ENCODE assay signal across 13 cellular contexts in the genomic region with DNA sequence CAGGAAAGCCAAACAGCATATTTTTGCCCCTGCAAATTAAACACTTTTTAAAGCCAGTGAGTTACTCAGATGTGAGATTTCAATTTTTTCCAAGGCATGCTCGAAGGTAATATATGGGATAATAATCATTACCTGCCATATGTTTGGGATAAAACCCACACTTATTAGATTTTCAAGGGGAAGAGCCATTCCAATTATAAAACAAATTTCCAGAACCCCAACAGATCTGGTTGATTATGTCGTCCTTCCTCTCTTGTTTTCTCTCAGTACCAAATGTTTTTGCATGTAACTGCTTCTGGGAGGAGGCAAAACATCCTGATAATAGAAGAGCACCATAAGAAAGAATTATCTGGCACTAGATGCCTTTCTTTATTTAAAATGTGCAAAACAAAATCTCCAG.
DNase-seq lines count a peak whose midpoint lies in the region; TF ChIP-seq lines count a peak whose summit lies in the region.
"Had no signal": no experiment of that assay in that cellular context is flagged by ENCODE, and none has a peak within 500 bp of the region (broad histone marks: within the 10 kb centered on the region; RNA-seq: fewer than 3 reads in every experiment).

No MANE protein-coding gene starts in this region.

- H4K20me1 ChIP-seq in SK-N-SH (ENCODE audit: insufficient read depth) (no peaks in the 10 kb centered on the region), smooth muscle cell (ENCODE audit: low read depth) (peaks cover 47% of the 10 kb centered on the region)

- H3K9me3 Mint-ChIP-seq in HFFc6 = no peaks in the 10 kb centered on the region
- H3K9me3 Mint-ChIP-seq: CD8-positive, alpha-beta memory T cell had no signal

- TF ChIP-seq POLR2A in esophagus muscularis mucosa (IDR thresholded peaks at IDR 0.05; ENCODE audit: low read depth) (no peak), esophagus squamous epithelium (IDR thresholded peaks at IDR 0.05) (no peak)

- intact Hi-C loops in esophagus muscularis mucosa (cut with DNase I) (no loop called here), esophagus squamous epithelium (cut with DNase I) (no loop called here)

- H3K4me3 ChIP-seq in SK-N-SH (ENCODE audit: low read depth in 2 of 2, low read length in 1 of 2) (no peak overlapping the region; a peak in 1 of 4 replicates), esophagus muscularis mucosa (no peak overlapping the region), smooth muscle cell (no peak overlapping the region), esophagus squamous epithelium (no peak overlapping the region)

- POLR2A ChIA-PET in SK-N-SH (lab: Yijun Ruan, JAX) = no interaction called here

- no peaks in the 10 kb centered on the region for H3K27me3 ChIP-seq in SK-N-SH (ENCODE audit: insufficient read depth)
- no peaks in the 10 kb centered on the region for H3K27me3 ChIP-seq in esophagus muscularis mucosa
- no peaks in the 10 kb centered on the region for H3K27me3 ChIP-seq in smooth muscle cell (ENCODE audit: low read depth)
- no peaks in the 10 kb centered on the region for H3K27me3 ChIP-seq in esophagus squamous epithelium

- H3K4me1 Mint-ChIP-seq in HFFc6 (ENCODE audit: low read depth) = peaks cover 58% of the 10 kb centered on the region

- TF ChIP-seq CTCF in HFFc6 (IDR thresholded peaks at IDR 0.05) (no peak), SK-N-SH (IDR thresholded peaks at IDR 0.05) (no peak), esophagus muscularis mucosa (IDR thresholded peaks at IDR 0.05) (no peak), smooth muscle cell (IDR thresholded peaks at IDR 0.05; ENCODE audit: borderline replicate concordance, insufficient read depth, poor library complexity, severe bottlenecking) (no peak), esophagus squamous epithelium (IDR thresholded peaks at IDR 0.05) (no peak)

- H3F3A ChIP-seq in SK-N-SH (replicated peaks; ENCODE audit: insufficient read depth) = peaks cover 4% of the 10 kb centered on the region
- H3F3A ChIP-seq in smooth muscle cell (ENCODE audit: low read depth) = peaks cover 5% of the 10 kb centered on the region

- no peaks in the 10 kb centered on the region for H3K36me3 ChIP-seq in SK-N-SH (replicated peaks in 1 of 2; ENCODE audit: control insufficient read depth in 1 of 2, insufficient read depth in 2 of 2, low read length in 1 of 2)
- no peaks in the 10 kb centered on the region for H3K36me3 ChIP-seq in esophagus muscularis mucosa
- no peaks in the 10 kb centered on the region for H3K36me3 ChIP-seq in smooth muscle cell (ENCODE audit: low read depth)
- H3K36me3 ChIP-seq in esophagus squamous epithelium = no peaks in the 10 kb centered on the region

- H3K27ac Mint-ChIP-seq in HFFc6 = peak overlapping the region; percentile 88
- H3K27ac Mint-ChIP-seq: B cell had no signal

- H3K27ac ChIP-seq in SK-N-SH (ENCODE audit: low read depth in 2 of 2, low read length in 1 of 2) (peak overlapping the region; percentile 73 to 98; a peak in 3 of 4 replicates), esophagus muscularis mucosa (replicated peaks in 1 of 4) (peak overlapping the region; percentile 48 to 68 (median 64)), smooth muscle cell (ENCODE audit: low read depth) (peak overlapping the region; percentile 92), esophagus squamous epithelium (peak overlapping the region in 2 of 4 donors; percentile 78 to 84)

- DNase-seq in HFFc6 (no peak), SK-N-SH (peak; percentile 32), esophagus muscularis mucosa (ENCODE audit: extremely low spot score) (no peak), smooth muscle cell (lab: John Stamatoyannopoulos, UW; ENCODE audit: unreplicated experiment) (no peak), GM19240 (ENCODE audit: insufficient read length, low spot score) (no peak), NCI-H2196 (lab: John Stamatoyannopoulos, UW; ENCODE audit: unreplicated experiment) (no peak), esophagus squamous epithelium (lab: John Stamatoyannopoulos, UW) (no peak), NCI-H510A (lab: John Stamatoyannopoulos, UW) (no peak)
- DNase-seq: CD8-positive, alpha-beta memory T cell; NCI-H1417; NCI-H2081; SIG-M5 had no signal

- H2AFZ ChIP-seq in SK-N-SH (ENCODE audit: low read depth) (no peak overlapping the region), smooth muscle cell (ENCODE audit: low read depth) (no peak overlapping the region)

- 44% methylated on average over 2 of the region's 2 CpGs for WGBS in SK-N-SH (ENCODE audit: low lambda C conversion rate)
- 68% methylated on average over 2 of the region's 2 CpGs for WGBS in esophagus muscularis mucosa
- 81% methylated on average over 2 of the region's 2 CpGs for WGBS in smooth muscle cell (ENCODE audit: low lambda C conversion rate)
- 73 to 85% methylated on average over 2 of the region's 2 CpGs for WGBS in esophagus squamous epithelium, 2 donors

- TF ChIP-seq RAD21 in SK-N-SH (IDR thresholded peaks at IDR 0.05; ENCODE audit: low read length) = peak; percentile 11; the same call in 1 of the 2 replicates

- H3K27me3 Mint-ChIP-seq in HFFc6 (ENCODE audit: insufficient read depth) = peaks cover 2% of the 10 kb centered on the region; the same call in 1 of the 2 replicates
- H3K27me3 Mint-ChIP-seq: B cell; CD8-positive, alpha-beta memory T cell had no signal

- H3K79me2 ChIP-seq in SK-N-SH (ENCODE audit: insufficient read depth) = peaks cover 40% of the 10 kb centered on the region
- H3K79me2 ChIP-seq in smooth muscle cell (ENCODE audit: low read depth) = peaks cover 84% of the 10 kb centered on the region

- TF ChIP-seq EP300 in SK-N-SH (IDR thresholded peaks at IDR 0.05; ENCODE audit: borderline replicate concordance in 1 of 2, low read depth in 1 of 2, low read length in 1 of 2) (peak in 1 of 2 experiments; percentile 91; a peak in 2 of 4 replicates), esophagus muscularis mucosa (IDR thresholded peaks at IDR 0.05) (no peak)

- no peak overlapping the region for H3K9ac ChIP-seq in SK-N-SH
- no peak overlapping the region for H3K9ac ChIP-seq in smooth muscle cell (ENCODE audit: low read depth)

- H3K4me2 ChIP-seq in SK-N-SH (no peak overlapping the region), smooth muscle cell (peak overlapping the region; percentile 11)

- H3K9me3 ChIP-seq in SK-N-SH (no peaks in the 10 kb centered on the region), esophagus muscularis mucosa (no peaks in the 10 kb centered on the region), smooth muscle cell (replicated peaks; ENCODE audit: low read depth) (no peaks in the 10 kb centered on the region), esophagus squamous epithelium (no peaks in the 10 kb centered on the region)

- H3K36me3 Mint-ChIP-seq in HFFc6 (ENCODE audit: low read depth) = no peaks in the 10 kb centered on the region

- H3K4me1 ChIP-seq in SK-N-SH (ENCODE audit: control insufficient read depth in 1 of 2, insufficient read depth in 2 of 2, low read depth in 1 of 2, low read length in 1 of 2) (peaks cover 7 to 50% of the 10 kb centered on the region in 2 experiments; a peak in 3 of 4 replicates), esophagus muscularis mucosa (peaks cover 65 to 85% (median 76%) of the 10 kb centered on the region in 4 donors), smooth muscle cell (ENCODE audit: low read depth) (peaks cover 40% of the 10 kb centered on the region), esophagus squamous epithelium (peaks cover 13 to 69% (median 13%) of the 10 kb centered on the region in 3 donors)

- CTCF ChIA-PET in SK-N-SH (lab: Yijun Ruan, JAX) = interaction anchor here (2.0 to 3.3 kb wide), 3 partner anchors 9 to 199 kb away, joined by 8 to 21 read pairs (median 12); no protein-coding TSS in a partner anchor

- no peaks in the 10 kb centered on the region for H3K9me2 ChIP-seq in SK-N-SH

- H3K4me3 Mint-ChIP-seq in HFFc6 = no peak overlapping the region
- H3K4me3 Mint-ChIP-seq: B cell; CD8-positive, alpha-beta memory T cell had no signal

TF ChIP-seq in SK-N-SH, 30 proteins besides CTCF, POLR2A, EP300 and RAD21:
- no peak for TF ChIP-seq JUND (IDR thresholded peaks at IDR 0.05)
- peak; percentile 84 for TF ChIP-seq RCOR1 (IDR thresholded peaks at IDR 0.05; ENCODE audit: low read length)
- TF ChIP-seq GABPA (IDR thresholded peaks at IDR 0.05; ENCODE audit: low read depth) = no peak
- no peak; the same call in 1 of the 2 replicates for TF ChIP-seq MXI1 (IDR thresholded peaks at IDR 0.05; ENCODE audit: low read depth, low read length)
- TF ChIP-seq FOXJ3 (CRISPR knock-in tag; IDR thresholded peaks at IDR 0.05) = peak; percentile 74; the same call in 1 of the 2 replicates
- TF ChIP-seq TEAD4 (IDR thresholded peaks at IDR 0.05; ENCODE audit: borderline replicate concordance, insufficient read depth) = 0 out of 2 replicates have a peak, but pooled peaks have one; percentile 18
- peak; percentile 49 for TF ChIP-seq CHD2 (IDR thresholded peaks at IDR 0.05; ENCODE audit: low read length, partially characterized antibody)
- TF ChIP-seq TCF12 (IDR thresholded peaks at IDR 0.05) = peak; percentile 45; the same call in 1 of the 2 replicates
- TF ChIP-seq GATA2 (CRISPR knock-in tag; IDR thresholded peaks at IDR 0.05) = peak; percentile 72
TF ChIP-seq in SK-N-SH: peak in this region for 6.
